In the genomic region with DNA sequence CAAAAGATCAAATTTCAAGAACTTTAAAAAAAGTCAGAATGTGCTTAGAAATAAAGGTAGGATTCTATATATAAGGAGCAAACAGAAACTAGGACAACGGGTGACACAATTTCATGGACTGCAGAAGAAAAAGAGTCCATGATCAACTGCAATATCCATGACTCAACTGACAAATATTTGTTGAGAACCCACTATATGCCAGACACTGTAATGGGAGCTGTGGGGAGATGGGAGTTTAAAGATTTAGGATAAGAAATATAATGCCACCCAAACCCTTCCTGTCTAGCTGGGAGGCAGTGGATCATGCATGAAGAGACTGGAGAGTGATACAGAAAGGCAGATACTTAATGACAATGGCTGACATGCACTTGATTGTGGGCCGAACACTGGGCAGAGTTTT, we compare ENCODE assay signal across 12 cellular contexts.
"Had no signal": no experiment of that assay in that cellular context is flagged by ENCODE, and none has a peak within 500 bp of the region (broad histone marks: within the 10 kb centered on the region; RNA-seq: fewer than 3 reads in every experiment).

No MANE protein-coding gene starts in this region.

- ATAC-seq: activated CD4-positive, CD25-positive, alpha-beta regulatory T cell treated with anti-CD3 and anti-CD28 coated beads, Interleukin-2, amount 50 U/mL, for 24 hours; natural killer cell; stimulated activated effector memory CD8-positive, alpha-beta T cell treated with anti-CD3 and anti-CD28 coated beads, Interleukin-12 subunit alpha, Interleukin-12 subunit beta, amount 100 ng/mL, for 72 hours had no signal

- DNase-seq: activated CD4-positive, alpha-beta T cell treated with anti-CD3 and anti-CD28 coated beads, Interleukin-2, amount 50 U/mL, for 1 hour; activated CD8-positive, alpha-beta memory T cell treated with anti-CD3 and anti-CD28 coated beads for 24 hours; activated naive CD4-positive, alpha-beta T cell; activated naive CD8-positive, alpha-beta T cell treated with anti-CD3 and anti-CD28 coated beads, Interleukin-2, amount 10 ng/mL, durations not matched to agents 7 days and 5 days; anterior cingulate cortex; hippocampal formation; mesenchymal stem cell; natural killer cell; T-helper 2 cell; uterus had no signal
